2 cellular contexts compared by ENCODE assay signal in genomic region chr1:15236226-15237145, GRCh38.
A peak's percentile ranks its signal among the peaks of the same experiment; 100 is the strongest.
TF ChIP-seq lines count a peak whose summit lies in the region.

No MANE protein-coding gene starts in this region.

TF ChIP-seq in HepG2, 621 proteins besides CTCF, POLR2A, EP300 and RAD21:
- TF ChIP-seq ZBTB40 (IDR thresholded peaks at IDR 0.05) (no peak), ZBTB40 (CRISPR knock-in tag; IDR thresholded peaks at IDR 0.05) (no peak), EHMT2 (IDR thresholded peaks at IDR 0.05; ENCODE audit: borderline replicate concordance, low read depth, low read length) (no peak), ZNF343 (CRISPR knock-in tag; IDR thresholded peaks at IDR 0.05) (no peak), USF2 (IDR thresholded peaks at IDR 0.05; ENCODE audit: low read depth, low read length) (peak; percentile 26; the same call in 1 of the 2 replicates), USF2 (CRISPR knock-in tag; IDR thresholded peaks at IDR 0.05; ENCODE audit: borderline replicate concordance) (peak; percentile 66; the same call in 1 of the 2 replicates), BCL6 (CRISPR knock-in tag; IDR thresholded peaks at IDR 0.05) (no peak), THRA (CRISPR knock-in tag; IDR thresholded peaks at IDR 0.05; ENCODE audit: borderline replicate concordance) (no peak), WIZ (CRISPR knock-in tag; IDR thresholded peaks at IDR 0.05) (no peak), NFYC (CRISPR knock-in tag; IDR thresholded peaks at IDR 0.05) (peak; percentile 58; the same call in 1 of the 2 replicates), NFYB (CRISPR knock-in tag; IDR thresholded peaks at IDR 0.05) (peak; percentile 29; the same call in 1 of the 2 replicates), CREB1 (IDR thresholded peaks at IDR 0.05) (0 out of 2 replicates have a peak, but pooled peaks have one; percentile 20), CREB1 (CRISPR knock-in tag; IDR thresholded peaks at IDR 0.05) (no peak), KMT2A (CRISPR knock-in tag; IDR thresholded peaks at IDR 0.05) (no peak)
TF ChIP-seq in HepG2: peak in this region for 4.

TF ChIP-seq in H1, 55 proteins besides CTCF, POLR2A, EP300 and RAD21:
- TF ChIP-seq CBX5 (IDR thresholded peaks at IDR 0.05; ENCODE audit: low read depth, low read length): no peak
- TF ChIP-seq USF2 (IDR thresholded peaks at IDR 0.05; ENCODE audit: low read length): peak; percentile 62
TF ChIP-seq in H1: peak in this region for 1.
